1 cellular context compared by ENCODE assay signal in genomic region chr18:34991152-34991551, GRCh38.
TF ChIP-seq lines count a peak whose summit lies in the region.

No MANE protein-coding gene starts in this region.

TF ChIP-seq in HEK293, 187 proteins besides CTCF, POLR2A, EP300 and RAD21 (continued from another document):
- TF ChIP-seq ZNF513 (tag by site-specific recombination; IDR thresholded peaks at IDR 0.05) (no peak), ZNF521 (tag by site-specific recombination; IDR thresholded peaks at IDR 0.05) (no peak), ZNF121 (tag by site-specific recombination; IDR thresholded peaks at IDR 0.05) (no peak), ZSCAN4 (tag by site-specific recombination; IDR thresholded peaks at IDR 0.05) (no peak), FEZF1 (tag by site-specific recombination; IDR thresholded peaks at IDR 0.05) (no peak)
